In genomic region chr11:27429740-27430451, GRCh38 we compare ENCODE assay signal across 1 cellular context.
TF ChIP-seq lines count a peak whose summit lies in the region.

No MANE protein-coding gene starts in this region.

TF ChIP-seq in GM23338, 12 proteins besides CTCF, POLR2A, EP300 and RAD21 (continued from another document):
- TF ChIP-seq REST (IDR thresholded peaks at IDR 0.05; ENCODE audit: unreplicated experiment) = no peak
- no peak for TF ChIP-seq STAT1 (IDR thresholded peaks at IDR 0.05; ENCODE audit: unreplicated experiment)
- no peak for TF ChIP-seq ZNF114 (CRISPR knock-in tag; IDR thresholded peaks at IDR 0.05)
- TF ChIP-seq EZH2 (IDR thresholded peaks at IDR 0.05; ENCODE audit: low read depth, unreplicated experiment) = no peak
- TF ChIP-seq ZNF462 (CRISPR knock-in tag; IDR thresholded peaks at IDR 0.05) = no peak
- no peak for TF ChIP-seq CREB1 (CRISPR knock-in tag; IDR thresholded peaks at IDR 0.05; ENCODE audit: low read depth)
- no peak for TF ChIP-seq NANOG (IDR thresholded peaks at IDR 0.05; ENCODE audit: borderline replicate concordance)
- TF ChIP-seq EZH2phosphoT487 (IDR thresholded peaks at IDR 0.05; ENCODE audit: unreplicated experiment) = no peak
- TF ChIP-seq JUNB (IDR thresholded peaks at IDR 0.05; ENCODE audit: unreplicated experiment) = no peak
